7 cellular contexts compared by ENCODE assay signal in the genomic region with DNA sequence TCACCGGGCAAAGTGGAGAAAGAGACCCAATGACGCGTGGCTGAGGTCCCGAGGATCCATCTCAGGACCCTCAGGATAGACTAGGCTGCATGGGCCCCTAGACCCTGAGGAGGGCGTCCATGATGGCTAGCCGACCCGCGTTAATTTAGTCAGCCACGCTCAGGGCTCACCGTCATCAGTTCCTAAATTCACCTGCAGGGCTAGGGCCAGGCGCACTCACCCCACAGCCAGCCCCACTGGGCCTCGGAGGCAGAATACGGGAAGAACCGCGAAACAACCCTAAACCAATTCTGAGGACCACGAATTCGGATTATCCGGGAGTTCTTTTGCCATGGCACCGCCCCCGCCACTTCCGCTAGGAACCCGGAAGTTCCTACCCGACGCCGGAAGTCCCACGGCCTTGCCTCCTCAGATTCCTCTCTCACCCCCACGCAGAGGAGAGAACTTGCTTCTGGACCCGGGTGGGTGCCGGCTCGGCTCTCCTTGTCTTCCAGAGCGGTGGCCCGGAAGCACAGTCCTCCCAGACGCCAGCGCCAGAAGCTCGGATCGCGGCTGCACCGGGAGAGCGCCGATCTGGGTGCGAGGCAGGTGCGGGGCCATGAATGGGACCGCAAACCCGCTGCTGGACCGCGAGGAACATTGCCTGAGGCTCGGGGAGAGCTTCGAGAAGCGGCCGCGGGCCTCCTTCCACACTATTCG. TPM values are rescaled to one million over a fixed set of nuclear protein-coding genes. Genes with fewer than 3 reads are reported as not detected.
DNase-seq lines count a peak whose midpoint lies in the region; ATAC-seq and TF ChIP-seq lines count a peak whose summit lies in the region.

EAF1 (plus strand) TSS at position 417 of the 699 bp plus-strand sequence; CDS start at position 599, 182 bp downstream.
METTL6 (minus strand) TSS at position 363 of the 699 bp plus-strand sequence. CDS start 1,033 bp downstream, outside the sequence.

- H3K4me1 ChIP-seq in iPS-18a (ENCODE audit: control insufficient read depth, low read depth, low read length): peaks cover 3% of the 10 kb centered on the region
- H3K4me1 ChIP-seq in skeletal muscle tissue (ENCODE audit: control insufficient read depth in 3 of 3, insufficient read depth in 3 of 3, low read length in 3 of 3): peaks cover 18 to 29% (median 26%) of the 10 kb centered on the region in 3 donors

- peak within 1 kb of the TSS; percentile 61 for H3K27ac ChIP-seq in brain microvascular endothelial cell
- peak within 1 kb of the TSS; percentile 3 for H3K27ac ChIP-seq in iPS-18a (ENCODE audit: low read length)
- H3K27ac ChIP-seq in skeletal muscle tissue (ENCODE audit: low read depth, low read length): peak within 1 kb of the TSS; percentile 83

- in situ Hi-C loops in brain microvascular endothelial cell (cut with HindIII; ENCODE audit: low pct_ligation_motif_present, low sequenced_read_pairs): no loop called here

- H3K9me3 ChIP-seq in iPS-18a (ENCODE audit: control insufficient read depth, low read depth, low read length): no peaks in the 10 kb centered on the region
- no peaks in the 10 kb centered on the region for H3K9me3 ChIP-seq in skeletal muscle tissue (ENCODE audit: control insufficient read depth in 3 of 3, low read length in 3 of 3)

- peak within 1 kb of the TSS; percentile 68 for H3K9ac ChIP-seq in iPS-18a (ENCODE audit: low read length)
- H3K9ac ChIP-seq in skeletal muscle tissue (ENCODE audit: low read depth in 1 of 3, low read length in 3 of 3): peak within 1 kb of the TSS; percentile 92 to 95 (median 93)

- ATAC-seq in GM18511 (IDR thresholded peaks at IDR 0.05; ENCODE audit: unreplicated experiment) (peak; percentile 96), HG02970 (IDR thresholded peaks at IDR 0.05; ENCODE audit: low FRiP score, unreplicated experiment) (peak; percentile 67)

- H3K36me3 ChIP-seq in brain microvascular endothelial cell (replicated peaks) (peaks cover 22% of the 10 kb centered on the region), iPS-18a (ENCODE audit: control insufficient read depth, low read depth, low read length) (peaks cover 23% of the 10 kb centered on the region), skeletal muscle tissue (ENCODE audit: control insufficient read depth in 3 of 3, insufficient read depth in 3 of 3, low read length in 3 of 3) (peaks cover 9 to 21% (median 19%) of the 10 kb centered on the region in 3 donors)

- H3K4me3 ChIP-seq in brain microvascular endothelial cell (ENCODE audit: low read depth, low read length) (peak within 1 kb of the TSS; percentile 83), iPS-18a (ENCODE audit: low read length) (peak within 1 kb of the TSS; percentile 91), skeletal muscle tissue (ENCODE audit: low read length in 3 of 3) (peak within 1 kb of the TSS; percentile 98 to 99 (median 98))

- TF ChIP-seq CTCF in brain microvascular endothelial cell (IDR thresholded peaks at IDR 0.05; ENCODE audit: low read depth, low read length, missing control alignments): peak; percentile 29

- H3K27me3 ChIP-seq in brain microvascular endothelial cell (replicated peaks) (no peaks in the 10 kb centered on the region), iPS-18a (ENCODE audit: control insufficient read depth, insufficient read depth, low read length) (no peaks in the 10 kb centered on the region), skeletal muscle tissue (ENCODE audit: control insufficient read depth in 3 of 3, insufficient read depth in 3 of 3, low read length in 3 of 3) (no peaks in the 10 kb centered on the region)

- peak; percentile 17 for DNase-seq in NCI-H2107 treated with DMSO at 0.1 percent for 48 hours (lab: John Stamatoyannopoulos, UW; ENCODE audit: unreplicated experiment)
- DNase-seq in UCSD-AML1 (lab: John Stamatoyannopoulos, UW; ENCODE audit: unreplicated experiment): peak; percentile 86
- peak; percentile 68 for DNase-seq in brain microvascular endothelial cell

RNA-seq across cellular contexts. Expression of gene EAF1, which starts in this region (rescaled TPM):
- 7.3 TPM for total RNA-seq in skeletal muscle tissue

RNA-seq across cellular contexts. Expression of gene METTL6, which starts in this region (rescaled TPM):
- 42.3 TPM for total RNA-seq in skeletal muscle tissue

Comparison
In these comparisons a context has a peak if more than half of its experiments do, and no peak if none do; other contexts are left out.
1. Peak in every context shown above with its lines: DNase-seq, ATAC-seq, H3K4me3 ChIP-seq and H3K27ac ChIP-seq.
2. DNase-seq: peak in every context shown above with its lines; median percentile 86 in UCSD-AML1; 68 in brain microvascular endothelial cell; 17 in NCI-H2107 treated with DMSO at 0.1 percent for 48 hours.
3. H3K27ac ChIP-seq: peak in every context shown above with its lines; median percentile 83 in skeletal muscle tissue; 61 in brain microvascular endothelial cell; 3 in iPS-18a.